ENCODE assay signal across 8 cellular contexts in genomic region chr7:100166966-100167911, GRCh38.
DNase-seq lines count a peak whose midpoint lies in the region; ATAC-seq and TF ChIP-seq lines count a peak whose summit lies in the region.

No MANE protein-coding gene starts in this region.

- H3K4me3 ChIP-seq in foreskin fibroblast (ENCODE audit: low read depth in 1 of 2, low read length in 2 of 2) = peak overlapping the region; percentile 57 to 68

- no peak for TF ChIP-seq POLR2A in erythroblast (IDR thresholded peaks at IDR 0.05; ENCODE audit: low read length)

- ATAC-seq in SK-N-SH treated with all-trans-retinoic acid at 6 μM for 48 hours (peak; percentile 12), GM21390 (IDR thresholded peaks at IDR 0.05; ENCODE audit: unreplicated experiment) (no peak)

- DNase-seq in foreskin fibroblast (no peak), retina (peak; percentile 34), cerebellar cortex (ENCODE audit: low spot score) (no peak), erythroblast (lab: John Stamatoyannopoulos, UW) (no peak), anterior cingulate cortex (lab: John Stamatoyannopoulos, UW) (no peak)

- TF ChIP-seq CTCF in foreskin fibroblast (IDR thresholded peaks at IDR 0.05; ENCODE audit: low read depth, low read length) = no peak

- H3K9me3 ChIP-seq in ES-I3 (ENCODE audit: control insufficient read depth, insufficient read depth, low read length) = no peaks in the 10 kb centered on the region

- peak overlapping the region; percentile 68; the same call in 1 of the 2 replicates for H3K9ac ChIP-seq in ES-I3 (ENCODE audit: low read depth, low read length)

- H3K36me3 ChIP-seq in ES-I3 (ENCODE audit: insufficient read depth, low read length) = no peaks in the 10 kb centered on the region

- H3K4me1 ChIP-seq in ES-I3 (ENCODE audit: insufficient read depth, low read length) = peaks cover 25% of the 10 kb centered on the region

TF ChIP-seq in SK-N-SH treated with all-trans-retinoic acid at 6 μM for 48 hours, 23 proteins besides CTCF, POLR2A, EP300 and RAD21:
- TF ChIP-seq ZNF70 (CRISPR knock-in tag; IDR thresholded peaks at IDR 0.05) = no peak
- no peak for TF ChIP-seq TSHZ2 (CRISPR knock-in tag; IDR thresholded peaks at IDR 0.05)
- no peak for TF ChIP-seq TOX (CRISPR knock-in tag; IDR thresholded peaks at IDR 0.05; ENCODE audit: borderline replicate concordance)
- no peak for TF ChIP-seq ZNF8 (CRISPR knock-in tag; IDR thresholded peaks at IDR 0.05)
- no peak for TF ChIP-seq TCF4 (CRISPR knock-in tag; IDR thresholded peaks at IDR 0.05; ENCODE audit: borderline replicate concordance)
- no peak for TF ChIP-seq CREB5 (CRISPR knock-in tag; IDR thresholded peaks at IDR 0.05; ENCODE audit: low read depth)
- no peak for TF ChIP-seq OSR1 (CRISPR knock-in tag; IDR thresholded peaks at IDR 0.05)
- TF ChIP-seq GLIS3 (CRISPR knock-in tag; IDR thresholded peaks at IDR 0.05) = no peak
- no peak for TF ChIP-seq PPARA (CRISPR knock-in tag; IDR thresholded peaks at IDR 0.05; ENCODE audit: borderline replicate concordance)
- no peak for TF ChIP-seq ZFP30 (CRISPR knock-in tag; IDR thresholded peaks at IDR 0.05)
- no peak for TF ChIP-seq ESRRG (CRISPR knock-in tag; IDR thresholded peaks at IDR 0.05)
- TF ChIP-seq CSDC2 (CRISPR knock-in tag; IDR thresholded peaks at IDR 0.05) = no peak
- no peak for TF ChIP-seq CSRNP3 (CRISPR knock-in tag; IDR thresholded peaks at IDR 0.05)
- no peak for TF ChIP-seq ZNF565 (CRISPR knock-in tag; conservative IDR thresholded peaks at IDR 0.05; ENCODE audit: low read depth)
- TF ChIP-seq RARB (CRISPR knock-in tag; IDR thresholded peaks at IDR 0.05) = no peak
- no peak for TF ChIP-seq ISL1 (CRISPR knock-in tag; IDR thresholded peaks at IDR 0.05)
- no peak for TF ChIP-seq POU6F1 (CRISPR knock-in tag; IDR thresholded peaks at IDR 0.05; ENCODE audit: borderline replicate concordance, low read depth)
- TF ChIP-seq PATZ1 (CRISPR knock-in tag; IDR thresholded peaks at IDR 0.05; ENCODE audit: borderline replicate concordance) = no peak
- no peak for TF ChIP-seq SNAI2 (CRISPR knock-in tag; IDR thresholded peaks at IDR 0.05)
